1 cellular context compared by ENCODE assay signal in the genomic region with DNA sequence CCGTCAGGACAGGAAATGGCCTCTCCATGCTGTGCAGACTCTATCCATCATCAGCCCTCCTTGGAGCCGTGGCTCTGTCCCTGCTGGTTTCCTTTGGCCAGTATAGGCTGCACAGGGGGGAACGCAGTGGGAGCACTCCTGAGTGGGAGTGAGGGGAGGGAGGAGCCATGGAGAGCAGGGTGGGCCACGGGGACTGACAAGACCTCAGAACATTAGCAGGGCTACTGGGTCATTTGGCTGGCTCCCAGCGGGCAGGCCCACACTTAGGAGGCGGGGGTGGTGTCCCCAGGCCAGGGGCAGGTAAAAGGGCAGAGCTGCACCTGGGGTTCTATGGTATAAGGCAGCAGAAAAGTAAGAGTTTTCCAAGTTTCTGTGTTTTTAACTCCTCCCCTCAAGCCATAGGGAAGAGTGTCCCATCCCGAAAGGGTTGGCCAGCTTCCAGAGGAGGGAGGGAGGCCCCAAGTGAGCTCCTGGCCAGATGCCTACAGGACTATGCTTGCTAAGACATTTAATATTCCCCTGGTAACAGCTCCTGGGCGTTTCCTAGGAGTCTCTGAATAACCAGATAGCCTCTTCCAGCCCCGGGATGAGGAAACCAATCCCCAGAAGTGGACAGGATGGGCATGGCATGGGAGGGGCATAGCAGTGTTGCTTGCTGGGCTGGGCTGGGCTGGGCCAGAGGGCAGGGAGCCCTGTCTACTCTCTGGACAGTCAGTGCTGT.
A peak's percentile ranks its signal among the peaks of the same experiment; 100 is the strongest.
TF ChIP-seq lines count a peak whose summit lies in the region.

No MANE protein-coding gene starts in this region.

TF ChIP-seq in HEK293, 187 proteins besides CTCF, POLR2A, EP300 and RAD21 (continued from another document):
- TF ChIP-seq FEZF1 (tag by site-specific recombination; IDR thresholded peaks at IDR 0.05) (peak; percentile 88), ZFHX2 (tag by site-specific recombination; conservative IDR thresholded peaks at IDR 0.05) (peak; percentile 72), ZNF341 (tag by site-specific recombination; IDR thresholded peaks at IDR 0.05; ENCODE audit: low read depth) (0 out of 2 replicates have a peak, but pooled peaks have one; percentile 47), ZFP37 (tag by site-specific recombination; IDR thresholded peaks at IDR 0.05) (0 out of 2 replicates have a peak, but pooled peaks have one; percentile 25), ZNF510 (tag by site-specific recombination; IDR thresholded peaks at IDR 0.05; ENCODE audit: insufficient replicate concordance) (no peak), ZBTB21 (tag by site-specific recombination; IDR thresholded peaks at IDR 0.05) (no peak), ZNF777 (tag by site-specific recombination; IDR thresholded peaks at IDR 0.05; ENCODE audit: borderline replicate concordance) (no peak), ZNF214 (tag by site-specific recombination; IDR thresholded peaks at IDR 0.05; ENCODE audit: borderline replicate concordance) (no peak), KLF1 (tag by site-specific recombination; IDR thresholded peaks at IDR 0.05) (no peak), SP3 (tag by site-specific recombination; IDR thresholded peaks at IDR 0.05) (no peak), GLIS2 (tag by site-specific recombination; IDR thresholded peaks at IDR 0.05) (peak; percentile 77), OVOL3 (tag by site-specific recombination; IDR thresholded peaks at IDR 0.05) (no peak)
- TF ChIP-seq, protein P1, sequence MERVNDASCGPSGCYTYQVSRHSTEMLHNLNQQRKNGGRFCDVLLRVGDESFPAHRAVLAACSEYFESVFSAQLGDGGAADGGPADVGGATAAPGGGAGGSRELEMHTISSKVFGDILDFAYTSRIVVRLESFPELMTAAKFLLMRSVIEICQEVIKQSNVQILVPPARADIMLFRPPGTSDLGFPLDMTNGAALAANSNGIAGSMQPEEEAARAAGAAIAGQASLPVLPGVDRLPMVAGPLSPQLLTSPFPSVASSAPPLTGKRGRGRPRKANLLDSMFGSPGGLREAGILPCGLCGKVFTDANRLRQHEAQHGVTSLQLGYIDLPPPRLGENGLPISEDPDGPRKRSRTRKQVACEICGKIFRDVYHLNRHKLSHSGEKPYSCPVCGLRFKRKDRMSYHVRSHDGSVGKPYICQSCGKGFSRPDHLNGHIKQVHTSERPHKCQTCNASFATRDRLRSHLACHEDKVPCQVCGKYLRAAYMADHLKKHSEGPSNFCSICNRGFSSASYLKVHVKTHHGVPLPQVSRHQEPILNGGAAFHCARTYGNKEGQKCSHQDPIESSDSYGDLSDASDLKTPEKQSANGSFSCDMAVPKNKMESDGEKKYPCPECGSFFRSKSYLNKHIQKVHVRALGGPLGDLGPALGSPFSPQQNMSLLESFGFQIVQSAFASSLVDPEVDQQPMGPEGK (tag by site-specific recombination; IDR thresholded peaks at IDR 0.05) = peak; percentile 52; the same call in 1 of the 2 replicates
- TF ChIP-seq, protein P2, sequence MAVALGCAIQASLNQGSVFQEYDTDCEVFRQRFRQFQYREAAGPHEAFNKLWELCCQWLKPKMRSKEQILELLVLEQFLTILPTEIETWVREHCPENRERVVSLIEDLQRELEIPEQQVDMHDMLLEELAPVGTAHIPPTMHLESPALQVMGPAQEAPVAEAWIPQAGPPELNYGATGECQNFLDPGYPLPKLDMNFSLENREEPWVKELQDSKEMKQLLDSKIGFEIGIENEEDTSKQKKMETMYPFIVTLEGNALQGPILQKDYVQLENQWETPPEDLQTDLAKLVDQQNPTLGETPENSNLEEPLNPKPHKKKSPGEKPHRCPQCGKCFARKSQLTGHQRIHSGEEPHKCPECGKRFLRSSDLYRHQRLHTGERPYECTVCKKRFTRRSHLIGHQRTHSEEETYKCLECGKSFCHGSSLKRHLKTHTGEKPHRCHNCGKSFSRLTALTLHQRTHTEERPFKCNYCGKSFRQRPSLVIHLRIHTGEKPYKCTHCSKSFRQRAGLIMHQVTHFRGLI (tag by site-specific recombination; IDR thresholded peaks at IDR 0.05) = no peak
